Comparison of ENCODE assay signal across 21 cellular contexts in the genomic region with DNA sequence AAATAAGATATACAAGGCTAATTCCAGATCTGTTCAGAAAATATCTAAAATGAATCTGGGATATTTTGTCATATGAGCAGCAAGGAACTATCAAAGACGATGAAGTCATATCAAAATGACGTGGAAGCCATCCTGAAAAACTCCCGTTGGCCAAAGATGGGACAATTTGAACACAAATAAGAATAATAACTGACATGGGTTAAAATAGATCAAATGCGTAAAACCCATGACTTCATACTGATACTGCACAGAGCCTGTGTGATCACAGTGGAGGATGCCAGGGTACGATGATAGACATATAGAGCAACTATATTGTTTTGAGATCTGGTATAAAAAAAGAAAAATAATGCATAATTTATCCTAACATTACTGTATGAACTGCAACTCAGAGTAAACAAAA. TPM values are rescaled to one million over a fixed set of nuclear protein-coding genes. Genes with fewer than 3 reads are reported as not detected.
DNase-seq lines count a peak whose midpoint lies in the region; ATAC-seq, FAIRE-seq and TF ChIP-seq lines count a peak whose summit lies in the region.
"Had no signal": no experiment of that assay in that cellular context is flagged by ENCODE, and none has a peak within 500 bp of the region (broad histone marks: within the 10 kb centered on the region; RNA-seq: fewer than 3 reads in every experiment).

No MANE protein-coding gene starts in this region.

- peaks cover 44% of the 10 kb centered on the region for H3K4me1 Mint-ChIP-seq in activated CD4-positive, alpha-beta T cell treated with anti-CD3 and anti-CD28 coated beads, Interleukin-2, amount 10 ng/mL, durations not matched to agents 24 days and 14 days
- H3K4me1 Mint-ChIP-seq in activated naive CD8-positive, alpha-beta T cell treated with anti-CD3 and anti-CD28 coated beads for 36 hours, result peaks cover 36% of the 10 kb centered on the region
- peaks cover 44 to 57% of the 10 kb centered on the region in 2 donors for H3K4me1 Mint-ChIP-seq in stimulated activated naive B cell treated with anti-CD40 and anti-IgM and Interleukin-4, amounts not matched to agents 10 μg/mL and 1 μg/mL and 100 μg/mL, for 72 hours
- H3K4me1 Mint-ChIP-seq: CD14-positive monocyte; CD4-positive, alpha-beta memory T cell; H9 had no signal

- ATAC-seq in stimulated activated naive B cell treated with anti-CD40 and anti-IgM and Interleukin-4, amounts not matched to agents 10 μg/mL and 1 μg/mL and 100 μg/mL, for 72 hours (replicated peaks), result no peak
- ATAC-seq: A549, HepG2 had no signal

- no peaks in the 10 kb centered on the region for H3K9me3 ChIP-seq in OCI-LY7 (ENCODE audit: low read length)
- H3K9me3 ChIP-seq in BE2C, result no peaks in the 10 kb centered on the region
- H3K9me3 ChIP-seq in left ventricle myocardium inferior (replicated peaks), result no peaks in the 10 kb centered on the region
- H3K9me3 ChIP-seq: A549, BLaER1 had no signal

- H3K4me3 Mint-ChIP-seq in activated CD4-positive, alpha-beta T cell treated with anti-CD3 and anti-CD28 coated beads, Interleukin-2, amount 10 ng/mL, durations not matched to agents 24 days and 14 days, result peak overlapping the region; percentile 28
- no peak overlapping the region for H3K4me3 Mint-ChIP-seq in activated naive CD8-positive, alpha-beta T cell treated with anti-CD3 and anti-CD28 coated beads for 36 hours
- H3K4me3 Mint-ChIP-seq in stimulated activated naive B cell treated with anti-CD40 and anti-IgM and Interleukin-4, amounts not matched to agents 10 μg/mL and 1 μg/mL and 100 μg/mL, for 72 hours, result no peak overlapping the region
- H3K4me3 Mint-ChIP-seq: CD14-positive monocyte; CD4-positive, alpha-beta memory T cell; H9 had no signal

- POLR2A ChIA-PET in OCI-LY7 (lab: Charles Lee), result interaction anchor here (1.1 kb wide), 2 partner anchors 10 to 47 kb away, joined by 3 to 4 read pairs; no protein-coding TSS in a partner anchor

- no peak for TF ChIP-seq CTCF in OCI-LY7 (conservative IDR thresholded peaks at IDR 0.05; ENCODE audit: low read length)
- TF ChIP-seq CTCF in BE2C (IDR thresholded peaks at IDR 0.05; ENCODE audit: low read depth, low read length), result no peak
- TF ChIP-seq CTCF in left ventricle myocardium inferior (IDR thresholded peaks at IDR 0.05; ENCODE audit: borderline replicate concordance), result no peak

- no peaks in the 10 kb centered on the region for H3K79me2 ChIP-seq in OCI-LY7 (ENCODE audit: insufficient read depth, low read depth, low read length)

- CTCF ChIA-PET in OCI-LY7 (lab: Charles Lee; ENCODE audit: unreplicated experiment), result no interaction called here

- intact Hi-C loops in activated CD4-positive, alpha-beta T cell treated with anti-CD3 and anti-CD28 coated beads, Interleukin-2, amount 10 ng/mL, durations not matched to agents 24 days and 14 days (cut with micrococcal nuclease), result loop anchor here (5.0 kb wide), 2 partner anchors 52 to 1763 kb away; no protein-coding TSS in a partner anchor
- intact Hi-C loops in OCI-LY7 (cut with micrococcal nuclease; ENCODE audit: unreplicated experiment), result no loop called here
- intact Hi-C loops in left ventricle myocardium inferior (cut with micrococcal nuclease), result no loop called here

- H3K4me2 ChIP-seq in OCI-LY7 (ENCODE audit: low read length), result no peak overlapping the region
- H3K4me2 ChIP-seq: A549, BLaER1 had no signal

- H3K36me3 Mint-ChIP-seq in activated CD4-positive, alpha-beta T cell treated with anti-CD3 and anti-CD28 coated beads, Interleukin-2, amount 10 ng/mL, durations not matched to agents 24 days and 14 days (ENCODE audit: low read depth), result peaks cover 6% of the 10 kb centered on the region
- peaks cover 25% of the 10 kb centered on the region for H3K36me3 Mint-ChIP-seq in activated naive CD8-positive, alpha-beta T cell treated with anti-CD3 and anti-CD28 coated beads for 36 hours
- H3K36me3 Mint-ChIP-seq in stimulated activated naive B cell treated with anti-CD40 and anti-IgM and Interleukin-4, amounts not matched to agents 10 μg/mL and 1 μg/mL and 100 μg/mL, for 72 hours, result peaks cover 0 to 5% of the 10 kb centered on the region in 2 donors
- H3K36me3 Mint-ChIP-seq: CD14-positive monocyte; CD4-positive, alpha-beta memory T cell; IgD-negative memory B cell had no signal

- H3K4me1 ChIP-seq in OCI-LY7 (ENCODE audit: insufficient read depth, low read length, poor library complexity, severe bottlenecking), result peaks cover 3% of the 10 kb centered on the region
- no peaks in the 10 kb centered on the region for H3K4me1 ChIP-seq in BE2C
- H3K4me1 ChIP-seq in left ventricle myocardium inferior, result no peaks in the 10 kb centered on the region
- H3K4me1 ChIP-seq: A549, BLaER1 had no signal

- H3K27me3 Mint-ChIP-seq in activated CD4-positive, alpha-beta T cell treated with anti-CD3 and anti-CD28 coated beads, Interleukin-2, amount 10 ng/mL, durations not matched to agents 24 days and 14 days, result peaks cover 5% of the 10 kb centered on the region
- H3K27me3 Mint-ChIP-seq in activated naive CD8-positive, alpha-beta T cell treated with anti-CD3 and anti-CD28 coated beads for 36 hours, result peaks cover 60% of the 10 kb centered on the region
- H3K27me3 Mint-ChIP-seq in stimulated activated naive B cell treated with anti-CD40 and anti-IgM and Interleukin-4, amounts not matched to agents 10 μg/mL and 1 μg/mL and 100 μg/mL, for 72 hours, result no peaks in the 10 kb centered on the region

- H3K9me2 ChIP-seq in OCI-LY7 (ENCODE audit: insufficient read depth, low read length), result no peaks in the 10 kb centered on the region

- H3K4me3 ChIP-seq in OCI-LY7 (ENCODE audit: low read depth, low read length, poor library complexity, severe bottlenecking) (no peak overlapping the region), BE2C (ENCODE audit: low read depth, low read length) (no peak overlapping the region), left ventricle myocardium inferior (no peak overlapping the region)
- H3K4me3 ChIP-seq: A549, BLaER1 had no signal

- H3K27ac Mint-ChIP-seq in activated CD4-positive, alpha-beta T cell treated with anti-CD3 and anti-CD28 coated beads, Interleukin-2, amount 10 ng/mL, durations not matched to agents 24 days and 14 days, result peak overlapping the region; percentile 93
- H3K27ac Mint-ChIP-seq in activated naive CD8-positive, alpha-beta T cell treated with anti-CD3 and anti-CD28 coated beads for 36 hours, result peak overlapping the region; percentile 77
- H3K27ac Mint-ChIP-seq in stimulated activated naive B cell treated with anti-CD40 and anti-IgM and Interleukin-4, amounts not matched to agents 10 μg/mL and 1 μg/mL and 100 μg/mL, for 72 hours, result peak overlapping the region; percentile 91
- H3K27ac Mint-ChIP-seq: CD14-positive monocyte; CD4-positive, alpha-beta memory T cell; H9 had no signal

- H3K27me3 ChIP-seq in BE2C (no peaks in the 10 kb centered on the region; the same call in 1 of the 2 replicates), left ventricle myocardium inferior (ENCODE audit: low read depth) (no peaks in the 10 kb centered on the region)
- H3K27me3 ChIP-seq: BLaER1 had no signal

- DNase-seq in activated CD4-positive, alpha-beta T cell treated with anti-CD3 and anti-CD28 coated beads, Interleukin-2, amount 10 ng/mL, durations not matched to agents 24 days and 14 days, result no peak
- no peak for DNase-seq in activated CD4-positive, alpha-beta T cell treated with anti-CD3 and anti-CD28 coated beads, Interleukin-2, amount 50 U/mL, for 48 hours
- no peak for DNase-seq in OCI-LY7 (ENCODE audit: low spot score)
- DNase-seq in activated naive CD8-positive, alpha-beta T cell treated with anti-CD3 and anti-CD28 coated beads for 36 hours, result no peak
- DNase-seq in stimulated activated naive B cell treated with anti-CD40 and anti-IgM and Interleukin-4, amounts not matched to agents 10 μg/mL and 1 μg/mL and 100 μg/mL, for 72 hours, result no peak
- no peak for DNase-seq in BE2C
- no peak for DNase-seq in left ventricle myocardium inferior
- DNase-seq in HTR-8/SVneo (ENCODE audit: insufficient read length, low spot score), result no peak
- DNase-seq: AML-193; CD4-positive, alpha-beta memory T cell; DMS153; DMS79; GDM1; H9 had no signal

- BruUV-seq in OCI-LY7 (replicated peaks; lab: Mats Ljungman, UMichigan), result no TSS peak

- peak overlapping the region; percentile 0; the same call in 1 of the 2 replicates for H2AFZ ChIP-seq in OCI-LY7 (ENCODE audit: low read length)

- H3K27ac ChIP-seq in OCI-LY7 (ENCODE audit: low read depth, low read length, poor library complexity, severe bottlenecking) (no peak overlapping the region), left ventricle myocardium inferior (replicated peaks) (no peak overlapping the region)
- H3K27ac ChIP-seq: 22Rv1, A549, BLaER1 had no signal

- peaks cover 8% of the 10 kb centered on the region for H3K9me3 Mint-ChIP-seq in activated CD4-positive, alpha-beta T cell treated with anti-CD3 and anti-CD28 coated beads, Interleukin-2, amount 10 ng/mL, durations not matched to agents 24 days and 14 days
- peaks cover 10% of the 10 kb centered on the region for H3K9me3 Mint-ChIP-seq in activated naive CD8-positive, alpha-beta T cell treated with anti-CD3 and anti-CD28 coated beads for 36 hours
- peaks cover 0 to 2% of the 10 kb centered on the region in 2 donors for H3K9me3 Mint-ChIP-seq in stimulated activated naive B cell treated with anti-CD40 and anti-IgM and Interleukin-4, amounts not matched to agents 10 μg/mL and 1 μg/mL and 100 μg/mL, for 72 hours
- H3K9me3 Mint-ChIP-seq: CD14-positive monocyte; CD4-positive, alpha-beta memory T cell; H9 had no signal

- H4K20me1 ChIP-seq in OCI-LY7 (ENCODE audit: insufficient read depth, low read length), result no peaks in the 10 kb centered on the region
- H4K20me1 ChIP-seq: BLaER1 had no signal

- H3K36me3 ChIP-seq in OCI-LY7 (ENCODE audit: insufficient read depth, low read length) (no peaks in the 10 kb centered on the region), BE2C (no peaks in the 10 kb centered on the region), left ventricle myocardium inferior (no peaks in the 10 kb centered on the region)
- H3K36me3 ChIP-seq: BLaER1 had no signal

- FAIRE-seq in HTR-8/SVneo (lab: Jason Lieb, UNC), result no peak
- FAIRE-seq: A549, H1, HepG2 had no signal

RNA-seq across cellular contexts. Expression of a gene that starts 51.0 kb away (rescaled TPM):
- 56.6 and 58.8 TPM in 2 replicates for total RNA-seq in activated CD4-positive, alpha-beta T cell treated with anti-CD3 and anti-CD28 coated beads, Interleukin-2, amount 10 ng/mL, durations not matched to agents 24 days and 14 days
- 3.8 and 4.8 TPM in 2 replicates for total RNA-seq in OCI-LY7 (2014; rRNA removed; shearing (Covaris generic))
- total RNA-seq in OCI-LY7 (2022) (10.7 and 11.5 TPM in 2 replicates), left ventricle myocardium inferior (71.9 TPM)
- 1 to 10 TPM; 1.9 TPM for total RNA-seq in activated naive CD8-positive, alpha-beta T cell treated with anti-CD3 and anti-CD28 coated beads for 36 hours
- not detected for polyA plus RNA-seq in BE2C (2012; ENCODE audit: insufficient read depth, insufficient read length, low read depth)
- polyA plus RNA-seq: A549 had no signal
